ENCODE assay signal across 23 cellular contexts in the genomic region with DNA sequence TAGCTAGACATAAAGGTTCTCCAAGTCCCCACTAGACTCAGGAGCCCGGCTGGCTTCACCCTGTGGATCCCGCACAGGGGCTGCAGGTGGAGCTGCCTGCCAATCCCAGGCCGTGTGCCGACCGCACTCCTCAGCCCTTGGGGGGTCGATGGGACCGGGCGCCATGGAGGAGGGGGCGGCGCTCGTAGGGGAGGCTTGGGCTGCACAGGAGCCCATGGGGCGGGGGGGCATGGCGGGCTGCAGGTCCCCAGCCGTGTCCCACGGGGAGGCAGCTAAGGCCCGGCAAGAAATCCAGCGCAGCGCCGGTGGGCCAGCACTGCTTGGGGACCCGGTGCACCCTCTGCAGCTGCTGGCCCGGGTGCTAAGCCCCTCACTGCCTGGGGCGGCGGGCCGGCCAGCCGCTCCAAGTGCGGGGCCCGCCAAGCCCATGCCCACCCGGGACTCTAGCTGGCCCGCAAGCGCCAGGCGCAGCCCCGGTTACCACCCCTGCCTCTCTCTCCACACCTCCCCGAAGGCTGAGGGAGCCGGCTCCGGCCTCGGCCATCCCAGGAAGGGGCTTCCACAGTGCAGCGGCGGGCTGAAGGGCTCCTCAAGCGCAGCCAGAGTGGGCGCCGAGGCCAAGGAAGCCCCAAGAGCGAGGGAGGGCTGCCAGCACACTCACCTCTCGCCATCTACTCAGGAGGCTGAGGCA. TPM values are rescaled to one million over a fixed set of nuclear protein-coding genes. Genes with fewer than 3 reads are reported as not detected.
A peak's percentile ranks its signal among the peaks of the same experiment; 100 is the strongest.
DNase-seq lines count a peak whose midpoint lies in the region; ATAC-seq and TF ChIP-seq lines count a peak whose summit lies in the region.
"Had no signal": no experiment of that assay in that cellular context is flagged by ENCODE, and none has a peak within 500 bp of the region (broad histone marks: within the 10 kb centered on the region; RNA-seq: fewer than 3 reads in every experiment).

No MANE protein-coding gene starts in this region.

- TF ChIP-seq CTCF in right atrium auricular region (IDR thresholded peaks at IDR 0.05) (no peak), hepatocyte (IDR thresholded peaks at IDR 0.05; ENCODE audit: poor library complexity) (no peak), testis (IDR thresholded peaks at IDR 0.05) (no peak)

- H3K79me2 ChIP-seq in hepatocyte, result no peaks in the 10 kb centered on the region

- H3K4me1 ChIP-seq in right cardiac atrium (ENCODE audit: control insufficient read depth, insufficient read depth, low read length), result no peaks in the 10 kb centered on the region
- peaks cover 0 to 7% of the 10 kb centered on the region in 2 donors for H3K4me1 ChIP-seq in right atrium auricular region
- peaks cover 39% of the 10 kb centered on the region for H3K4me1 ChIP-seq in HUES6 (ENCODE audit: control insufficient read depth, insufficient read depth, low read length)
- H3K4me1 ChIP-seq in hepatocyte (ENCODE audit: insufficient read depth), result peaks cover 12% of the 10 kb centered on the region
- H3K4me1 ChIP-seq in testis, result peaks cover 2% of the 10 kb centered on the region

- no peak overlapping the region for H3K4me2 ChIP-seq in hepatocyte

- intact Hi-C loops in right cardiac atrium (cut with DNase I) (no loop called here), testis (cut with DNase I; ENCODE audit: low total_unique reads) (no loop called here)

- H3K4me3 ChIP-seq in right cardiac atrium (ENCODE audit: low read length), result no peak overlapping the region
- H3K4me3 ChIP-seq in right atrium auricular region, result no peak overlapping the region
- no peak overlapping the region for H3K4me3 ChIP-seq in HUES6 (ENCODE audit: low read depth, low read length)
- no peak overlapping the region for H3K4me3 ChIP-seq in hepatocyte
- peak overlapping the region; percentile 4 to 22 for H3K4me3 ChIP-seq in testis

- TF ChIP-seq POLR2A in testis (IDR thresholded peaks at IDR 0.05), result no peak

- 95% methylated on average over 43 of the region's 43 CpGs for WGBS in right cardiac atrium
- WGBS in hepatocyte (ENCODE audit: low lambda C conversion rate, missing lambda C conversion rate), result 94% methylated on average over 32 of the region's 43 CpGs
- WGBS in testis, 2 donors, result 25 to 82% methylated on average over 2 to 32 of the region's 43 CpGs

- H3K27ac ChIP-seq in right cardiac atrium (ENCODE audit: low read length), result no peak overlapping the region
- no peak overlapping the region for H3K27ac ChIP-seq in right atrium auricular region
- no peak overlapping the region; the same call in 1 of the 2 replicates for H3K27ac ChIP-seq in HUES6 (ENCODE audit: low read depth, low read length)
- H3K27ac ChIP-seq in hepatocyte, result no peak overlapping the region
- H3K27ac ChIP-seq in testis, result no peak overlapping the region

- no peak overlapping the region for H2AFZ ChIP-seq in hepatocyte

- no peaks in the 10 kb centered on the region for H3K9me2 ChIP-seq in hepatocyte (replicated peaks; ENCODE audit: insufficient read depth)

- ATAC-seq in right cardiac atrium (no peak), HG02870 (IDR thresholded peaks at IDR 0.05; ENCODE audit: unreplicated experiment) (no peak), left lobe of liver (no peak)

- H3K9me3 ChIP-seq in right cardiac atrium (ENCODE audit: control insufficient read depth, low read length) (no peaks in the 10 kb centered on the region), right atrium auricular region (no peaks in the 10 kb centered on the region), HUES6 (ENCODE audit: control insufficient read depth, insufficient read depth, low read depth, low read length) (no peaks in the 10 kb centered on the region; the same call in 1 of the 2 replicates), hepatocyte (ENCODE audit: low read depth) (no peaks in the 10 kb centered on the region), testis (no peaks in the 10 kb centered on the region)

- H3K27me3 ChIP-seq in right cardiac atrium (ENCODE audit: control insufficient read depth, insufficient read depth) (no peaks in the 10 kb centered on the region), right atrium auricular region (no peaks in the 10 kb centered on the region), HUES6 (ENCODE audit: control insufficient read depth, insufficient read depth, low read length) (no peaks in the 10 kb centered on the region), hepatocyte (no peaks in the 10 kb centered on the region), testis (no peaks in the 10 kb centered on the region)

- DNase-seq in right cardiac atrium (peak in 2 of 3 donors; percentile 44 to 60), right atrium auricular region (ENCODE audit: low spot score) (no peak), hepatocyte (ENCODE audit: low spot score) (peak; percentile 13), testis (no peak), NCI-H187 treated with DMSO at 0.1 percent for 48 hours (lab: John Stamatoyannopoulos, UW) (no peak), left lobe of liver (ENCODE audit: low spot score) (no peak)
- DNase-seq: 8988T, ACHN, H7, NCI-H1048, NCI-H1417, NCI-H2081 treated with DMSO at 0.1 percent for 48 hours, NCI-H2171, NCI-H226, NCI-H510A, NCI-H69, RPMI8226, SHP77 had no signal

- no peaks in the 10 kb centered on the region for H4K20me1 ChIP-seq in hepatocyte (ENCODE audit: insufficient read depth, poor library complexity, severe bottlenecking)

- H3K36me3 ChIP-seq in right atrium auricular region (no peaks in the 10 kb centered on the region), HUES6 (ENCODE audit: control insufficient read depth, insufficient read depth, low read length) (0 out of 2 replicates have a peak, but pooled peaks cover 3% of the 10 kb centered on the region), hepatocyte (replicated peaks; ENCODE audit: insufficient read depth, low read depth) (no peaks in the 10 kb centered on the region), testis (ENCODE audit: low read depth, missing control alignments) (no peaks in the 10 kb centered on the region)

- peak overlapping the region; percentile 37 for H3K9ac ChIP-seq in HUES6 (ENCODE audit: low read length)

RNA-seq across cellular contexts. Expression of gene ID1, which starts 26.5 kb away (rescaled TPM):
- total RNA-seq in right cardiac atrium (100 to 1,000 TPM; 122 to 188 (median 134) TPM), right atrium auricular region (100 to 1,000 TPM; 450 to 815 TPM), hepatocyte (616 and 651 TPM in 2 replicates), testis (100 to 1,000 TPM; 124 to 128 TPM), left lobe of liver (37.2 TPM)
- polyA plus RNA-seq in right cardiac atrium (273 TPM), hepatocyte (310 and 388 TPM in 2 replicates), testis (ENCODE audit: insufficient read depth, low read depth, low replicate concordance) (18.7 TPM)

RNA-seq across cellular contexts. Expression of gene COX4I2, which starts 59.1 kb away (rescaled TPM):
- total RNA-seq in right cardiac atrium (10 to 100 TPM in 1 of 4 donors, 1 to 10 TPM in 3; 3.1 to 13.2 (median 9.0) TPM), right atrium auricular region (1 to 10 TPM; 6.8 to 9.0 TPM), hepatocyte (0.68 and 3.6 TPM in 2 replicates), testis (1 to 10 TPM; 6.0 to 6.1 TPM), left lobe of liver (not detected)
- polyA plus RNA-seq in right cardiac atrium (29.5 TPM), hepatocyte (0.37 and 3.3 TPM in 2 replicates), testis (ENCODE audit: insufficient read depth, low read depth, low replicate concordance) (2.2 TPM)
- total RNA-seq: Daoy, SK-MEL-5 had no signal
- polyA plus RNA-seq: BJ had no signal

Comparison
In these comparisons a context has a peak if more than half of its experiments do, and no peak if none do; other contexts are left out.
1. DNase-seq: peak in right cardiac atrium (2 of 3) and hepatocyte (single experiment); none in right atrium auricular region (single experiment), testis (single experiment), NCI-H187 treated with DMSO at 0.1 percent for 48 hours (single experiment) and left lobe of liver (single experiment).
2. H3K4me3 ChIP-seq: peak in testis (2 of 2); none in right cardiac atrium (single experiment), right atrium auricular region (0 of 2), HUES6 (single experiment) and hepatocyte (single experiment).